14 cellular contexts compared by ENCODE assay signal in the genomic region with DNA sequence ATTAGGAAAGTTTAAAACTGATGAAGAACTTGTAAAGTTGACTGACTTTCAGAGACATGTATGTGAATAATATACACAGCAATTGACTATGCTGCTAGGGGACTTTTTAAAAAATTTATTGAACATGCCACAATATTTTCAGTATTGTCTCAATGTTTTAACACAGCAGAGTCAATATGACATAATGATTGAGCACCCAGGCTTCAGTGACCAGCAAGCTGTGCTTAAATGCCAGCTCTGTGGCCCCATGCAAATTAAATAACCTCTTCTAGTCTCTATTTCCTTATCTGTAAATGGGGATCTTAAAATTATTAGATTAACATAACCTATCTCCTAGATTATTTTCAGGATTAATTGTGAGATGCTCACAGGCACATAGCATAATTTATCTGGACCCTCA. TPM values are rescaled to one million over a fixed set of nuclear protein-coding genes. Genes with fewer than 3 reads are reported as not detected.
A peak's percentile ranks its signal among the peaks of the same experiment; 100 is the strongest.
DNase-seq lines count a peak whose midpoint lies in the region; ATAC-seq, FAIRE-seq and TF ChIP-seq lines count a peak whose summit lies in the region.
"Had no signal": no experiment of that assay in that cellular context is flagged by ENCODE, and none has a peak within 500 bp of the region (broad histone marks: within the 10 kb centered on the region; RNA-seq: fewer than 3 reads in every experiment).

No MANE protein-coding gene starts in this region.

- DNase-seq in GM12878 (ENCODE audit: low read depth, low spot score) = no peak
- DNase-seq in medulla oblongata (ENCODE audit: extremely low spot score) = no peak
- DNase-seq in activated CD4-positive, alpha-beta T cell treated with anti-CD3 and anti-CD28 coated beads for 4 hours = no peak
- DNase-seq in left lung = no peak
- DNase-seq in DMS 273 treated with DMSO at 0.1 percent for 48 hours (lab: John Stamatoyannopoulos, UW) = no peak
- DNase-seq: activated CD4-positive, alpha-beta memory T cell treated with anti-CD3 and anti-CD28 coated beads for 36 hours; adrenal gland; cerebellar nuclear complex; mesendoderm; SHP77 had no signal

- H3K9ac ChIP-seq in GM12878 (ENCODE audit: control insufficient read depth, insufficient read depth, low read length) = no peak overlapping the region

- no peak overlapping the region for H2AFZ ChIP-seq in GM12878 (ENCODE audit: control insufficient read depth, low read depth, low read length)

- in situ Hi-C loops in GM12878 (cut with MboI) = no loop called here

- FAIRE-seq in GM12878 (lab: Jason Lieb, UNC) = no peak

- RAD21 ChIA-PET in GM12878 (lab: Charles Lee; ENCODE audit: unreplicated experiment) = interaction anchor here (0.6 to 10.8 kb wide), 6 partner anchors 10 to 151 kb away, joined by 3 to 147 read pairs (median 6); partner anchors contain the start of gene SLAIN2

- no peak for TF ChIP-seq POLR2A in GM12878 (IDR thresholded peaks at IDR 0.05; ENCODE audit: low read depth, low read length)

- H3K36me3 ChIP-seq in GM12878 (ENCODE audit: control insufficient read depth in 2 of 2, insufficient read depth in 2 of 2, low read length in 1 of 2) (peaks cover 0 to 11% of the 10 kb centered on the region in 2 experiments; a peak in 2 of 4 replicates), left lung (no peaks in the 10 kb centered on the region)
- H3K36me3 ChIP-seq: adrenal gland had no signal

- POLR2A ChIA-PET in GM12878 (lab: Charles Lee) = interaction anchor here (8.6 kb wide), 1 partner anchor 19 kb away, joined by 113 read pairs; no protein-coding TSS in a partner anchor

- H3K27ac ChIP-seq in GM12878 (ENCODE audit: control insufficient read depth, insufficient read depth) = peak overlapping the region; percentile 47
- H3K27ac ChIP-seq in left lung = no peak overlapping the region
- H3K27ac ChIP-seq: adrenal gland, HL-60 had no signal

- no peak for TF ChIP-seq RAD21 in GM12878 (IDR thresholded peaks at IDR 0.05; ENCODE audit: insufficient read depth, low read depth, low read length)

- intact Hi-C loops in GM12878 (cut with micrococcal nuclease; ENCODE audit: unreplicated experiment) (loop anchor here (5.0 kb wide), 1 partner anchor 151 kb away; the partner anchor contains the start of gene SLAIN2), left lung (cut with DNase I) (no loop called here)

- BruUV-seq in GM12878 (replicated peaks; lab: Mats Ljungman, UMichigan) = no TSS peak

- H3K4me2 ChIP-seq in GM12878 (ENCODE audit: control insufficient read depth, insufficient read depth) = peak overlapping the region; percentile 59; the same call in 1 of the 2 replicates

- H3K9me3 ChIP-seq in GM12878 (replicated peaks; ENCODE audit: control insufficient read depth, insufficient read depth, low read length) (no peaks in the 10 kb centered on the region; the same call in 2 of the 3 replicates), left lung (no peaks in the 10 kb centered on the region)
- H3K9me3 ChIP-seq: adrenal gland had no signal

- SMC1A ChIA-PET in GM12878 (lab: Charles Lee; ENCODE audit: uncharacterized antibody, unreplicated experiment) = interaction anchor here (1.0 to 2.5 kb wide), 4 partner anchors 51 to 100 kb away, joined by 3 to 10 read pairs (median 8); no protein-coding TSS in a partner anchor

- H3K4me1 ChIP-seq in GM12878 (ENCODE audit: control insufficient read depth, insufficient read depth, low read length) = peaks cover 46% of the 10 kb centered on the region
- H3K4me1 ChIP-seq in left lung = peaks cover 0 to 17% of the 10 kb centered on the region in 2 donors

- no peaks in the 10 kb centered on the region for H4K20me1 ChIP-seq in GM12878 (ENCODE audit: control insufficient read depth, insufficient read depth)

- peak in 1 of 2 experiments; percentile 43; a peak in 1 of 4 replicates for TF ChIP-seq EP300 in GM12878 (IDR thresholded peaks at IDR 0.05; ENCODE audit: borderline replicate concordance in 1 of 2, control insufficient read depth in 1 of 2, low read depth in 2 of 2, low read length in 2 of 2)

- TF ChIP-seq CTCF in GM12878 (IDR thresholded peaks at IDR 0.05 in 2 of 3, conservative IDR thresholded peaks at IDR 0.05 in 1 of 3; ENCODE audit: control insufficient read depth in 2 of 3, extremely low read depth in 1 of 3, insufficient read depth in 1 of 3, low read depth in 3 of 3, low read length in 3 of 3) = no peak
- TF ChIP-seq CTCF in left lung (IDR thresholded peaks at IDR 0.05) = no peak

- H3K27me3 ChIP-seq in GM12878 (replicated peaks in 1 of 2; ENCODE audit: control insufficient read depth in 2 of 2, insufficient read depth in 2 of 2, low read length in 1 of 2) = no peaks in the 10 kb centered on the region
- H3K27me3 ChIP-seq in left lung = no peaks in the 10 kb centered on the region
- H3K27me3 ChIP-seq: adrenal gland had no signal

- CTCF ChIA-PET in GM12878 (lab: Yijun Ruan, JAX) = interaction anchor here (0.6 to 6.9 kb wide), 8 partner anchors 13 to 85 kb away, joined by 3 to 35 read pairs (median 6); no protein-coding TSS in a partner anchor

- peak; percentile 47 for ATAC-seq in GM18870 (IDR thresholded peaks at IDR 0.05; ENCODE audit: unreplicated experiment)
- peak; percentile 32 for ATAC-seq in GM21717 (IDR thresholded peaks at IDR 0.05; ENCODE audit: unreplicated experiment)
- peak; percentile 42 for ATAC-seq in HG03108 (IDR thresholded peaks at IDR 0.05; ENCODE audit: unreplicated experiment)
- ATAC-seq in GM12878 = peak; percentile 64
- ATAC-seq in left lung = no peak

- H3K79me2 ChIP-seq in GM12878 (ENCODE audit: control insufficient read depth, insufficient read depth, low read length) = peaks cover 85% of the 10 kb centered on the region

- no peak overlapping the region for H3K4me3 ChIP-seq in GM12878
- no peak overlapping the region for H3K4me3 ChIP-seq in left lung
- H3K4me3 ChIP-seq: adrenal gland had no signal

TF ChIP-seq in GM12878, 131 proteins besides CTCF, POLR2A, EP300 and RAD21 (continues in another document):
- TF ChIP-seq HDAC6 (IDR thresholded peaks at IDR 0.05; ENCODE audit: unreplicated experiment) (no peak), CBX5 (IDR thresholded peaks at IDR 0.05; ENCODE audit: low read depth) (no peak), POLR2AphosphoS5 (IDR thresholded peaks at IDR 0.05; ENCODE audit: low read length) (no peak), ATF7 (IDR thresholded peaks at IDR 0.05; ENCODE audit: low read depth) (peak; percentile 75), ZNF217 (IDR thresholded peaks at IDR 0.05) (peak; percentile 23; the same call in 1 of the 2 replicates), ZNF24 (IDR thresholded peaks at IDR 0.05) (peak; percentile 85), MTA2 (IDR thresholded peaks at IDR 0.05; ENCODE audit: low read depth) (peak; percentile 16; the same call in 1 of the 2 replicates)
- TF ChIP-seq, protein P1, sequence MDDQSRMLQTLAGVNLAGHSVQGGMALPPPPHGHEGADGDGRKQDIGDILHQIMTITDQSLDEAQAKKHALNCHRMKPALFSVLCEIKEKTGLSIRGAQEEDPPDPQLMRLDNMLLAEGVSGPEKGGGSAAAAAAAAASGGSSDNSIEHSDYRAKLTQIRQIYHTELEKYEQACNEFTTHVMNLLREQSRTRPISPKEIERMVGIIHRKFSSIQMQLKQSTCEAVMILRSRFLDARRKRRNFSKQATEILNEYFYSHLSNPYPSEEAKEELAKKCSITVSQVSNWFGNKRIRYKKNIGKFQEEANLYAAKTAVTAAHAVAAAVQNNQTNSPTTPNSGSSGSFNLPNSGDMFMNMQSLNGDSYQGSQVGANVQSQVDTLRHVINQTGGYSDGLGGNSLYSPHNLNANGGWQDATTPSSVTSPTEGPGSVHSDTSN (IDR thresholded peaks at IDR 0.05; ENCODE audit: insufficient replicate concordance, low read depth, low read length) = peak; percentile 79

RNA-seq across cellular contexts. Expression of gene TXK, which starts 56.8 kb away (rescaled TPM):
- 21.3 and 29.1 TPM in 2 replicates for total RNA-seq in GM12878 (2013; cell fraction: nucleolus; rRNA removed)
- total RNA-seq in GM12878 (2014; rRNA removed) (2.1 and 2.7 TPM in 2 replicates), GM12878 (2014; rRNA removed; fragmentation: Illumina TruSeq; extraction: Trizol) (1.8 and 2.1 TPM in 2 replicates), GM12878 (2021) (1.3 and 1.4 TPM in 2 replicates), left lung (1 to 10 TPM; 2.4 to 3.0 TPM)
- polyA plus RNA-seq in GM12878 (2011; ENCODE audit: low read depth) = 1.7 TPM
- polyA plus RNA-seq in GM12878 (2011; rRNA removed) (1.5 and 2.4 TPM in 2 replicates), GM12878 (2014; fragmentation: Illumina TruSeq; extraction: Trizol) (2.9 and 3.1 TPM in 2 replicates), GM12878 (2014; fragmentation: Nextera tagmentation; extraction: Ambion mirVana) (under 1 TPM; 0.44 to 0.95 TPM), GM12878 (2014; rRNA removed) (1.6 and 2.4 TPM in 2 replicates), GM12878 (2016; fragmentation: Nextera tagmentation; extraction: Ambion mirVana) (1 to 10 TPM in 1 of 2 experiments, under 1 TPM in 1; 0.91 to 1.1 TPM)
- 0.33 and 0.48 TPM in 2 replicates for polyA plus RNA-seq in GM12878 (2011; cell fraction: cytosol; rRNA removed)
- 4.4 and 5.4 TPM in 2 replicates for polyA plus RNA-seq in GM12878 (2011; cell fraction: nucleus; rRNA removed)
- polyA plus RNA-seq in GM12878 (2012) = 1.4 and 1.9 TPM in 2 replicates
- 0.66 and 1.4 TPM in 2 replicates for polyA minus RNA-seq in GM12878 (2011; rRNA and poly(A)+ RNA removed)
- not detected in 2 replicates for polyA minus RNA-seq in GM12878 (2011; cell fraction: cytosol; rRNA and poly(A)+ RNA removed)
- polyA minus RNA-seq in GM12878 (2011; cell fraction: nucleus; rRNA and poly(A)+ RNA removed) = 2.4 and 3.5 TPM in 2 replicates
